In the genomic region with DNA sequence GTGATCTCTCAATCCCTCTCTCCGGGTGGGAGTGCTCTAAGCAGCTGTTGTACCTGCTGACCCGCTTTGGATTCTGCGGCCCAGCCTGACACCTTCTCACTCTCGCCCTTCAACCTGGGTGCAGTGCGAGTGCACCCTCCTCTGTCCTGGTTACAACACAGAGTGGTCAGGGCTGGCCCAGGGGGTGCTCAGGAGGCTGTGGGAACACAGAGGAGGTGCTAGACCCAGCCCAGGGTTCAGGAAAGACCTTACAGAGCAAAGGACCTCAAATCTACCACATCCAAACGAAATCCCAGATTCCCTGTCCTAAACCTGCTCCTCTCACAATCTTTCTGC, we compare ENCODE assay signal across 9 cellular contexts. TPM values are rescaled to one million over a fixed set of nuclear protein-coding genes. Genes with fewer than 3 reads are reported as not detected.
A peak's percentile ranks its signal among the peaks of the same experiment; 100 is the strongest.
DNase-seq lines count a peak whose midpoint lies in the region; ATAC-seq and TF ChIP-seq lines count a peak whose summit lies in the region.
"Had no signal": no experiment of that assay in that cellular context is flagged by ENCODE, and none has a peak within 500 bp of the region (broad histone marks: within the 10 kb centered on the region; RNA-seq: fewer than 3 reads in every experiment).

No MANE protein-coding gene starts in this region.

- POLR2A ChIA-PET in GM10248 (lab: Yijun Ruan, JAX): interaction anchor here (0.7 kb wide), 1 partner anchor 12 kb away, joined by 3 read pairs; no protein-coding TSS in a partner anchor

- TF ChIP-seq CTCF in fibroblast of villous mesenchyme (IDR thresholded peaks at IDR 0.05; ENCODE audit: insufficient read depth, low read depth, low read length) (no peak), retinal pigment epithelial cell (conservative IDR thresholded peaks at IDR 0.05; ENCODE audit: low read depth, low read length) (no peak), GM10248 (IDR thresholded peaks at IDR 0.05; ENCODE audit: control extremely low read depth, extremely low read depth, low read depth, missing control alignments) (no peak)

- H3K27ac ChIP-seq in SJSA1: no peak overlapping the region

- ATAC-seq in GM21723 (IDR thresholded peaks at IDR 0.05; ENCODE audit: unreplicated experiment): peak; percentile 14

- 0 out of 2 replicates have a peak, but pooled peaks cover 3% of the 10 kb centered on the region for H3K9me3 ChIP-seq in SJSA1 (replicated peaks)

- H3K27me3 ChIP-seq in SJSA1 (replicated peaks): no peaks in the 10 kb centered on the region

- H3K4me3 ChIP-seq in SJSA1 (peak overlapping the region; percentile 47), fibroblast of villous mesenchyme (ENCODE audit: low read depth, low read length) (peak overlapping the region; percentile 71), retinal pigment epithelial cell (ENCODE audit: low read length) (peak overlapping the region; percentile 58)

- DNase-seq in SJSA1 (ENCODE audit: low read depth in 1 of 2, low spot score in 2 of 2) (no peak), fibroblast of villous mesenchyme (ENCODE audit: low read depth) (no peak), retinal pigment epithelial cell (ENCODE audit: low read depth) (no peak), NCI-H510A treated with DMSO at 0.1 percent for 48 hours (lab: John Stamatoyannopoulos, UW) (no peak), SHP77 (lab: John Stamatoyannopoulos, UW) (no peak), GM10248 (ENCODE audit: extremely low spot score) (no peak), T1000 (lab: John Stamatoyannopoulos, UW) (no peak)

- H3K36me3 ChIP-seq in SJSA1: no peaks in the 10 kb centered on the region; the same call in 1 of the 2 replicates

- H3K4me1 ChIP-seq in SJSA1 (replicated peaks): peaks cover 10% of the 10 kb centered on the region

- CTCF ChIA-PET in GM10248 (lab: Yijun Ruan, JAX): interaction anchor here (1.0 to 1.1 kb wide), 2 partner anchors 29 to 153 kb away, joined by 3 read pairs; no protein-coding TSS in a partner anchor

RNA-seq across cellular contexts. Expression of a gene that starts 23.7 kb away (rescaled TPM):
- total RNA-seq in SJSA1 (2014; rRNA removed; shearing (Covaris generic)): 2.6 and 20.7 TPM in 2 replicates
- 5.5 and 9.9 TPM in 2 replicates for total RNA-seq in fibroblast of villous mesenchyme

RNA-seq across cellular contexts. Expression of a gene that starts 35.5 kb away (rescaled TPM):
- total RNA-seq in SJSA1 (2014; rRNA removed; shearing (Covaris generic)): not detected in 2 replicates
- not detected in 2 replicates for total RNA-seq in fibroblast of villous mesenchyme
- total RNA-seq: SK-MEL-5 had no signal

RNA-seq across cellular contexts. Expression of a gene that starts 51.9 kb away (rescaled TPM):
- not detected in 2 replicates for total RNA-seq in SJSA1 (2014; rRNA removed; shearing (Covaris generic))
- not detected in 2 replicates for total RNA-seq in fibroblast of villous mesenchyme
- total RNA-seq: SK-MEL-5 had no signal
